ENCODE assay signal across 28 cellular contexts in genomic region chr16:2705351-2705750, GRCh38.
"Had no signal": no experiment of that assay in that cellular context is flagged by ENCODE, and none has a peak within 500 bp of the region (broad histone marks: within the 10 kb centered on the region; RNA-seq: fewer than 3 reads in every experiment).

No MANE protein-coding gene starts in this region.

- H3K27ac Mint-ChIP-seq: stimulated activated effector memory CD8-positive, alpha-beta T cell treated with anti-CD3 and anti-CD28 coated beads, Interleukin-12 subunit alpha, Interleukin-12 subunit beta, amount 100 ng/mL, for 72 hours; stimulated activated memory B cell treated with anti-CD40 and anti-IgM and Interleukin-4, amounts not matched to agents 10 μg/mL and 1 μg/mL and 100 μg/mL, for 72 hours; stimulated activated naive CD8-positive, alpha-beta T cell treated with anti-CD3 and anti-CD28 coated beads, Interleukin-15, amount 100 ng/mL, for 72 hours; stimulated activated naive CD8-positive, alpha-beta T cell treated with anti-CD3 and anti-CD28 coated beads, Interleukin-15, Interleukin-2, amounts not matched to agents 100 ng/mL and 50 ng/mL, for 24 hours; type B pancreatic cell had no signal

- H3K27me3 ChIP-seq: stomach, suprapubic skin, testis, thyroid gland, tibial artery, tibial nerve, transverse colon, upper lobe of left lung, upper lobe of right lung, uterus, vagina had no signal

- H3K4me3 Mint-ChIP-seq: stimulated activated effector memory CD8-positive, alpha-beta T cell treated with anti-CD3 and anti-CD28 coated beads, Interleukin-12 subunit alpha, Interleukin-12 subunit beta, amount 100 ng/mL, for 72 hours; stimulated activated memory B cell treated with anti-CD40 and anti-IgM and Interleukin-4, amounts not matched to agents 10 μg/mL and 1 μg/mL and 100 μg/mL, for 72 hours; stimulated activated naive B cell treated with anti-CD40 and anti-IgM and Interleukin-4, amounts not matched to agents 10 μg/mL and 1 μg/mL and 100 μg/mL, for 72 hours; stimulated activated naive CD8-positive, alpha-beta T cell treated with anti-CD3 and anti-CD28 coated beads, Interleukin-15, amount 100 ng/mL, for 72 hours; stimulated activated naive CD8-positive, alpha-beta T cell treated with anti-CD3 and anti-CD28 coated beads, Interleukin-15, Interleukin-2, amounts not matched to agents 100 ng/mL and 50 ng/mL, for 24 hours; type B pancreatic cell had no signal

- H3K9me3 Mint-ChIP-seq: stimulated activated effector memory CD8-positive, alpha-beta T cell treated with anti-CD3 and anti-CD28 coated beads, Interleukin-12 subunit alpha, Interleukin-12 subunit beta, amount 100 ng/mL, for 72 hours; stimulated activated memory B cell treated with anti-CD40 and anti-IgM and Interleukin-4, amounts not matched to agents 10 μg/mL and 1 μg/mL and 100 μg/mL, for 72 hours; stimulated activated naive B cell treated with anti-CD40 and anti-IgM and Interleukin-4, amounts not matched to agents 10 μg/mL and 1 μg/mL and 100 μg/mL, for 72 hours; stimulated activated naive CD8-positive, alpha-beta T cell treated with anti-CD3 and anti-CD28 coated beads, Interleukin-15, amount 100 ng/mL, for 72 hours; stimulated activated naive CD8-positive, alpha-beta T cell treated with anti-CD3 and anti-CD28 coated beads, Interleukin-15, Interleukin-2, amounts not matched to agents 100 ng/mL and 50 ng/mL, for 24 hours; type B pancreatic cell had no signal

- ATAC-seq: stimulated activated effector memory CD8-positive, alpha-beta T cell treated with anti-CD3 and anti-CD28 coated beads, Interleukin-12 subunit alpha, Interleukin-12 subunit beta, amount 100 ng/mL, for 72 hours; stimulated activated memory B cell treated with anti-CD40 and anti-IgM and Interleukin-4, amounts not matched to agents 10 μg/mL and 1 μg/mL and 100 μg/mL, for 72 hours; stimulated activated naive B cell treated with anti-CD40 and anti-IgM and Interleukin-4, amounts not matched to agents 10 μg/mL and 1 μg/mL and 100 μg/mL, for 72 hours; stimulated activated naive CD8-positive, alpha-beta T cell treated with anti-CD3 and anti-CD28 coated beads, Interleukin-15, Interleukin-2, amounts not matched to agents 100 U/mL and 50 U/mL, for 24 hours; upper lobe of right lung had no signal

- H3K4me1 Mint-ChIP-seq: stimulated activated effector memory CD8-positive, alpha-beta T cell treated with anti-CD3 and anti-CD28 coated beads, Interleukin-12 subunit alpha, Interleukin-12 subunit beta, amount 100 ng/mL, for 72 hours; stimulated activated naive CD8-positive, alpha-beta T cell treated with anti-CD3 and anti-CD28 coated beads, Interleukin-15, amount 100 ng/mL, for 72 hours had no signal

- H3K27ac ChIP-seq: stomach, suprapubic skin, testis, thoracic aorta, tibial artery, tibial nerve, transverse colon, upper lobe of left lung, upper lobe of right lung, uterus, vagina had no signal

- H3K36me3 Mint-ChIP-seq: type B pancreatic cell had no signal

- H3K36me3 ChIP-seq: uterus had no signal

- H3K9me3 ChIP-seq: stomach, suprapubic skin, testis, thoracic aorta, thyroid gland, tibial artery, tibial nerve, transverse colon, upper lobe of left lung, upper lobe of right lung, uterus, vagina had no signal

- H3K4me1 ChIP-seq: testis, tibial artery, tibial nerve, transverse colon, upper lobe of left lung, upper lobe of right lung, uterus, vagina had no signal

- H3K27me3 Mint-ChIP-seq: stimulated activated memory B cell treated with anti-CD40 and anti-IgM and Interleukin-4, amounts not matched to agents 10 μg/mL and 1 μg/mL and 100 μg/mL, for 72 hours; stimulated activated naive B cell treated with anti-CD40 and anti-IgM and Interleukin-4, amounts not matched to agents 10 μg/mL and 1 μg/mL and 100 μg/mL, for 72 hours; stimulated activated naive CD8-positive, alpha-beta T cell treated with anti-CD3 and anti-CD28 coated beads, Interleukin-15, amount 100 ng/mL, for 72 hours; stimulated activated naive CD8-positive, alpha-beta T cell treated with anti-CD3 and anti-CD28 coated beads, Interleukin-15, Interleukin-2, amounts not matched to agents 100 ng/mL and 50 ng/mL, for 24 hours; type B pancreatic cell had no signal

- H3K4me3 ChIP-seq: stomach, suprapubic skin, testis, thoracic aorta, thyroid gland, tibial artery, tibial nerve, transverse colon, upper lobe of left lung, upper lobe of right lung, uterus, vagina had no signal

- DNase-seq: stimulated activated CD4-positive, alpha-beta T cell treated with anti-CD3 and anti-CD28 coated beads, Interleukin-2, amount 100 ng/mL, for 48 hours; stimulated activated CD4-positive, alpha-beta T cell treated with anti-CD3 and anti-CD28 coated beads, Interleukin-4, amount 100 ng/mL, for 1 hour; stimulated activated CD4-positive, alpha-beta T cell treated with anti-CD3 and anti-CD28 coated beads, Interleukin-4, amount 100 ng/mL, for 24 hours; stimulated activated CD4-positive, alpha-beta T cell treated with anti-CD3 and anti-CD28 coated beads, Interleukin-4, amount 100 ng/mL, for 4 hours; stimulated activated CD8-positive, alpha-beta memory T cell treated with anti-CD3 and anti-CD28 coated beads, Interleukin-4, amount 100 ng/mL, for 48 hours; stimulated activated naive B cell treated with anti-CD40 and anti-IgM and Interleukin-4, amounts not matched to agents 10 μg/mL and 1 μg/mL and 100 μg/mL, for 72 hours; stimulated activated naive CD4-positive, alpha-beta T cell; stimulated activated naive CD4-positive, alpha-beta T cell treated with Interleukin-2 at 50 U/mL for 16 hours; stimulated activated naive CD8-positive, alpha-beta T cell treated with anti-CD3 and anti-CD28 coated beads, Interleukin-15, amount 100 ng/mL, for 72 hours; stimulated activated naive CD8-positive, alpha-beta T cell treated with anti-CD3 and anti-CD28 coated beads, Interleukin-15, Interleukin-2, amounts not matched to agents 100 U/mL and 50 U/mL, for 24 hours; stomach; substantia nigra; testis; thyroid gland; tibial artery; transverse colon; trophoblast cell; upper lobe of right lung; uterus had no signal
